9 cellular contexts compared by ENCODE assay signal in the genomic region with DNA sequence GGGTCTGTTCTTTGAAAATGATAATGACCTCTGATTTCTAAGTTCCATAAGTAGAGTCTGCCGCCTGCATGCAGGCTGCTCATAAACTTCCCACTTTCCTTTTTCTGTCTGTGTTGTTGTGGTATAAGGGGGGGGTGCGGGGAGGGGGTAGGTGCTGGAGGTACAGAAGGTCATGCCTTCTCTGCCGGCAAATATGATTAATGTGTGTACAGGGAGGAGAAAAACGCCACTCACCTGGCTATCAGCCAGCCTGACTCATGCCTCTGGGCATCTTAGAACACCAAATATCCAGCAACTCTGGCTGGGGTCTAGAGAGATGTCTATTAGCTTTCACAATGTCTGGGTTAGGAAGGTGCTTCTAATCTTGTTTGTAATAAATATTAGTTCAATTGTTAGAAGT.
A peak's percentile ranks its signal among the peaks of the same experiment; 100 is the strongest.
DNase-seq lines count a peak whose midpoint lies in the region; ATAC-seq and TF ChIP-seq lines count a peak whose summit lies in the region.
"Had no signal": no experiment of that assay in that cellular context is flagged by ENCODE, and none has a peak within 500 bp of the region (broad histone marks: within the 10 kb centered on the region; RNA-seq: fewer than 3 reads in every experiment).

No MANE protein-coding gene starts in this region.

- H3K27me3 ChIP-seq in muscle layer of colon (ENCODE audit: control insufficient read depth in 1 of 2, insufficient read depth in 2 of 2, low read length in 2 of 2) (no peaks in the 10 kb centered on the region), spleen (replicated peaks in 1 of 7) (no peaks in the 10 kb centered on the region)

- CTCF ChIA-PET in activated CD4-positive, alpha-beta T cell treated with anti-CD3 and anti-CD28 coated beads, Interleukin-2, amount 10 ng/mL, durations not matched to agents 7 days and 5 days (lab: Charles Lee): no interaction called here

- ATAC-seq in GM18909 (IDR thresholded peaks at IDR 0.05; ENCODE audit: poor library complexity, unreplicated experiment) (peak; percentile 50), GM21381 (IDR thresholded peaks at IDR 0.05; ENCODE audit: unreplicated experiment) (no peak)

- H3K4me3 ChIP-seq in muscle layer of colon (ENCODE audit: low read depth in 1 of 2, low read length in 2 of 2) (peak overlapping the region in 1 of 2 donors; percentile 26), spleen (no peak overlapping the region)

- H3K9me3 ChIP-seq in muscle layer of colon (ENCODE audit: low read length) (no peaks in the 10 kb centered on the region), spleen (no peaks in the 10 kb centered on the region)

- TF ChIP-seq POLR2A in spleen (IDR thresholded peaks at IDR 0.05): no peak

- DNase-seq in NCI-H1417 treated with DMSO at 0.1 percent for 48 hours (lab: John Stamatoyannopoulos, UW) (peak; percentile 78), chondrocyte (ENCODE audit: low spot score) (no peak), spleen (no peak), NOMO-1 (lab: John Stamatoyannopoulos, UW; ENCODE audit: unreplicated experiment in 2 of 2) (no peak)
- no peak for DNase-seq in activated CD4-positive, alpha-beta T cell treated with anti-CD3 and anti-CD28 coated beads, Interleukin-2, amount 10 ng/mL, durations not matched to agents 7 days and 5 days

- H3K27me3 Mint-ChIP-seq in chondrocyte (ENCODE audit: low read depth): no peaks in the 10 kb centered on the region
- peaks cover 7% of the 10 kb centered on the region for H3K27me3 Mint-ChIP-seq in activated CD4-positive, alpha-beta T cell treated with anti-CD3 and anti-CD28 coated beads, Interleukin-2, amount 10 ng/mL, durations not matched to agents 7 days and 5 days
- H3K27me3 Mint-ChIP-seq: IgD-negative memory B cell had no signal

- no peak overlapping the region for H3K9ac ChIP-seq in muscle layer of colon (ENCODE audit: low read length)

- POLR2A ChIA-PET in activated CD4-positive, alpha-beta T cell treated with anti-CD3 and anti-CD28 coated beads, Interleukin-2, amount 10 ng/mL, durations not matched to agents 7 days and 5 days (lab: Charles Lee): no interaction called here

- H3K27ac Mint-ChIP-seq in chondrocyte (ENCODE audit: unreplicated experiment): peak overlapping the region; percentile 92
- no peak overlapping the region for H3K27ac Mint-ChIP-seq in activated CD4-positive, alpha-beta T cell treated with anti-CD3 and anti-CD28 coated beads, Interleukin-2, amount 10 ng/mL, durations not matched to agents 7 days and 5 days
- H3K27ac Mint-ChIP-seq: IgD-negative memory B cell had no signal

- peaks cover 58% of the 10 kb centered on the region for H3K4me1 Mint-ChIP-seq in chondrocyte (ENCODE audit: low read depth)
- peaks cover 13% of the 10 kb centered on the region for H3K4me1 Mint-ChIP-seq in activated CD4-positive, alpha-beta T cell treated with anti-CD3 and anti-CD28 coated beads, Interleukin-2, amount 10 ng/mL, durations not matched to agents 7 days and 5 days
- H3K4me1 Mint-ChIP-seq: IgD-negative memory B cell had no signal

- no peaks in the 10 kb centered on the region for H3K9me3 Mint-ChIP-seq in chondrocyte (ENCODE audit: low read depth)
- H3K9me3 Mint-ChIP-seq in activated CD4-positive, alpha-beta T cell treated with anti-CD3 and anti-CD28 coated beads, Interleukin-2, amount 10 ng/mL, durations not matched to agents 7 days and 5 days: no peaks in the 10 kb centered on the region

- H3K36me3 Mint-ChIP-seq in chondrocyte (ENCODE audit: low read depth): no peaks in the 10 kb centered on the region
- no peaks in the 10 kb centered on the region for H3K36me3 Mint-ChIP-seq in activated CD4-positive, alpha-beta T cell treated with anti-CD3 and anti-CD28 coated beads, Interleukin-2, amount 10 ng/mL, durations not matched to agents 7 days and 5 days (ENCODE audit: low read depth)
- H3K36me3 Mint-ChIP-seq: IgD-negative memory B cell had no signal

- H3K4me3 Mint-ChIP-seq in chondrocyte (ENCODE audit: unreplicated experiment): peak overlapping the region; percentile 52
- H3K4me3 Mint-ChIP-seq in activated CD4-positive, alpha-beta T cell treated with anti-CD3 and anti-CD28 coated beads, Interleukin-2, amount 10 ng/mL, durations not matched to agents 7 days and 5 days: no peak overlapping the region
- H3K4me3 Mint-ChIP-seq: IgD-negative memory B cell had no signal

- H3K4me1 ChIP-seq in muscle layer of colon (ENCODE audit: insufficient read depth, low read length): no peaks in the 10 kb centered on the region
- peaks cover 0 to 19% (median 4%) of the 10 kb centered on the region in 6 donors for H3K4me1 ChIP-seq in spleen

- intact Hi-C loops in spleen (cut with DNase I; ENCODE audit: low total_unique reads): no loop called here

- H3K27ac ChIP-seq in muscle layer of colon (ENCODE audit: low read depth, low read length) (peak overlapping the region; percentile 1), spleen (peak overlapping the region in 3 of 8 donors; percentile 4 to 26 (median 5))

- 9 to 30% (median 16%) methylated on average over 4 of the region's 4 CpGs for WGBS in spleen, 5 donors

- no peak for TF ChIP-seq CTCF in chondrocyte (IDR thresholded peaks at IDR 0.05)
- TF ChIP-seq CTCF in spleen (IDR thresholded peaks at IDR 0.05 in 8 of 11, conservative IDR thresholded peaks at IDR 0.05 in 3 of 11): no peak

- H3K36me3 ChIP-seq in muscle layer of colon (ENCODE audit: insufficient read depth, low read length) (no peaks in the 10 kb centered on the region), spleen (no peaks in the 10 kb centered on the region)
